ENCODE assay signal across 1 cellular context in genomic region chr5:55638455-55638854, GRCh38.
TF ChIP-seq lines count a peak whose summit lies in the region.

No MANE protein-coding gene starts in this region.

TF ChIP-seq in WTC11, 78 proteins besides CTCF, POLR2A, EP300 and RAD21 (continued from another document):
- TF ChIP-seq TEAD1 (CRISPR knock-in tag; IDR thresholded peaks at IDR 0.05) (no peak), ATF2 (CRISPR knock-in tag; IDR thresholded peaks at IDR 0.05; ENCODE audit: borderline replicate concordance, low read depth) (no peak), KAT7 (CRISPR knock-in tag; IDR thresholded peaks at IDR 0.05; ENCODE audit: borderline replicate concordance) (no peak), CREB1 (CRISPR knock-in tag; IDR thresholded peaks at IDR 0.05) (no peak)
